Comparison of ENCODE assay signal across 8 cellular contexts in genomic region chr2:117835990-117836760, GRCh38. TPM values are rescaled to one million over a fixed set of nuclear protein-coding genes. Genes with fewer than 3 reads are reported as not detected.
DNase-seq lines count a peak whose midpoint lies in the region; ATAC-seq, FAIRE-seq and TF ChIP-seq lines count a peak whose summit lies in the region.

No MANE protein-coding gene starts in this region.

- no peak overlapping the region; the same call in 1 of the 2 replicates for H3K9ac ChIP-seq in HepG2 (ENCODE audit: insufficient read depth, low read depth, low read length)

- H3K36me3 Mint-ChIP-seq in activated CD4-positive, alpha-beta T cell treated with anti-CD3 and anti-CD28 coated beads, Interleukin-2, amount 10 ng/mL, durations not matched to agents 7 days and 5 days (ENCODE audit: low read depth), result peaks cover 14% of the 10 kb centered on the region

- H2AFZ ChIP-seq in HepG2 (ENCODE audit: low read length), result no peak overlapping the region

- H3K27ac Mint-ChIP-seq in activated CD4-positive, alpha-beta T cell treated with anti-CD3 and anti-CD28 coated beads, Interleukin-2, amount 10 ng/mL, durations not matched to agents 7 days and 5 days, result no peak overlapping the region

- H3K36me3 ChIP-seq in HepG2 (replicated peaks in 1 of 2; ENCODE audit: control insufficient read depth in 1 of 2, insufficient read depth in 2 of 2, low read length in 2 of 2), result peaks cover 3 to 18% of the 10 kb centered on the region in 2 experiments; a peak in 4 of 5 replicates

- peak overlapping the region; percentile 15 for H3K4me3 Mint-ChIP-seq in activated CD4-positive, alpha-beta T cell treated with anti-CD3 and anti-CD28 coated beads, Interleukin-2, amount 10 ng/mL, durations not matched to agents 7 days and 5 days

- H3K27me3 ChIP-seq in HepG2 (ENCODE audit: control insufficient read depth in 1 of 2, insufficient read depth in 2 of 2, low read length in 2 of 2), result no peaks in the 10 kb centered on the region

- in situ Hi-C loops in HepG2 (cut with HindIII; ENCODE audit: extremely low pct_ligation_motif_present, low pct_unique_long_range_greater_than_20kb), result loop anchor here (5.0 kb wide), 1 partner anchor 81 kb away; no protein-coding TSS in a partner anchor

- peak overlapping the region; percentile 73 for H3K4me2 ChIP-seq in HepG2 (ENCODE audit: low read depth, low read length)

- H3K9me3 ChIP-seq in HepG2 (ENCODE audit: low read length), result no peaks in the 10 kb centered on the region

- FAIRE-seq in H54 (lab: Jason Lieb, UNC), result no peak
- FAIRE-seq in HepG2 (lab: Jason Lieb, UNC), result peak; percentile 63

- no peaks in the 10 kb centered on the region for H3K9me3 Mint-ChIP-seq in activated CD4-positive, alpha-beta T cell treated with anti-CD3 and anti-CD28 coated beads, Interleukin-2, amount 10 ng/mL, durations not matched to agents 7 days and 5 days

- no peaks in the 10 kb centered on the region for H3K27me3 Mint-ChIP-seq in activated CD4-positive, alpha-beta T cell treated with anti-CD3 and anti-CD28 coated beads, Interleukin-2, amount 10 ng/mL, durations not matched to agents 7 days and 5 days

- no TSS peak for BruUV-seq in HepG2 (replicated peaks; lab: Mats Ljungman, UMichigan)

- no peaks in the 10 kb centered on the region for H3K79me2 ChIP-seq in HepG2 (ENCODE audit: insufficient read depth, low read length)

- no peaks in the 10 kb centered on the region for H3K4me1 ChIP-seq in HepG2 (ENCODE audit: insufficient read depth, low read length)

- TF ChIP-seq CTCF in NB4 (IDR thresholded peaks at IDR 0.05; ENCODE audit: low read depth, low read length) (peak; percentile 19), HepG2 (CRISPR knock-in tag; IDR thresholded peaks at IDR 0.05) (peak; percentile 80)

- DNase-seq in EL (peak; percentile 81), H54 (ENCODE audit: insufficient read length, low spot score) (peak; percentile 19), NB4 (ENCODE audit: low read depth) (peak; percentile 18), dermis blood vessel endothelial cell (peak; percentile 89), HepG2 (ENCODE audit: low spot score) (peak; percentile 54), SW480 (ENCODE audit: low spot score) (no peak)
- DNase-seq in activated CD4-positive, alpha-beta T cell treated with anti-CD3 and anti-CD28 coated beads, Interleukin-2, amount 10 ng/mL, durations not matched to agents 7 days and 5 days, result peak; percentile 27
- DNase-seq in stimulated activated CD4-positive, alpha-beta T cell treated with anti-CD3 and anti-CD28 coated beads, Interleukin-2, amount 100 ng/mL, for 48 hours, result peak; percentile 49

- H4K20me1 ChIP-seq in HepG2 (ENCODE audit: insufficient read depth, low read length), result no peaks in the 10 kb centered on the region

- TF ChIP-seq POLR2A in H54 (IDR thresholded peaks at IDR 0.05; ENCODE audit: low read depth, low read length) (no peak), NB4 (IDR thresholded peaks at IDR 0.05; ENCODE audit: extremely low read depth, insufficient read length) (no peak), HepG2 (IDR thresholded peaks at IDR 0.05; ENCODE audit: insufficient read depth in 1 of 2, low read depth in 2 of 2, low read length in 2 of 2) (no peak; a peak in 1 of 4 replicates)

- CTCF ChIA-PET in activated CD4-positive, alpha-beta T cell treated with anti-CD3 and anti-CD28 coated beads, Interleukin-2, amount 10 ng/mL, durations not matched to agents 7 days and 5 days (lab: Charles Lee), result interaction anchor here (0.7 to 1.1 kb wide), 2 partner anchors 172 to 993 kb away, joined by 3 read pairs; no protein-coding TSS in a partner anchor
- CTCF ChIA-PET in HepG2 (lab: Yijun Ruan, JAX; ENCODE audit: low intra/inter-chr PET ratio, low total read pairs), result interaction anchor here (1.3 to 2.1 kb wide), 2 partner anchors 81 to 167 kb away, joined by 8 to 14 read pairs; no protein-coding TSS in a partner anchor

- TF ChIP-seq EP300 in HepG2 (IDR thresholded peaks at IDR 0.05; ENCODE audit: low read depth in 2 of 2, low read length in 2 of 2) (no peak), HepG2 (CRISPR knock-in tag; IDR thresholded peaks at IDR 0.05; ENCODE audit: borderline replicate concordance) (no peak)

- WGBS in HepG2 (ENCODE audit: low lambda C conversion rate), result 64% methylated on average over 50 of the region's 53 CpGs

- POLR2A ChIA-PET in activated CD4-positive, alpha-beta T cell treated with anti-CD3 and anti-CD28 coated beads, Interleukin-2, amount 10 ng/mL, durations not matched to agents 7 days and 5 days (lab: Charles Lee), result no interaction called here
- POLR2A ChIA-PET in HepG2 (lab: Yijun Ruan, JAX), result interaction anchor here (1.4 kb wide), 1 partner anchor 10 kb away, joined by 3 read pairs; no protein-coding TSS in a partner anchor

- peak; percentile 80 for TF ChIP-seq RAD21 in HepG2 (CRISPR knock-in tag; IDR thresholded peaks at IDR 0.05)

- intact Hi-C loops in HepG2 (cut with micrococcal nuclease; ENCODE audit: unreplicated experiment), result loop anchor here (1.0 kb wide), 2 partner anchors 81 to 167 kb away; no protein-coding TSS in a partner anchor

- peak; percentile 92 for ATAC-seq in HepG2

- no peak overlapping the region for H3K27ac ChIP-seq in HepG2 (ENCODE audit: extremely low read length, insufficient read depth, low read length)

- H3K4me3 ChIP-seq in NB4 (ENCODE audit: low read depth, low read length) (no peak overlapping the region), HepG2 (replicated peaks in 1 of 3; ENCODE audit: insufficient read depth in 1 of 3, low read depth in 2 of 3, low read length in 3 of 3) (peak overlapping the region in 2 of 3 experiments; percentile 19 to 62; a peak in 3 of 6 replicates)

- no peaks in the 10 kb centered on the region for H3K4me1 Mint-ChIP-seq in activated CD4-positive, alpha-beta T cell treated with anti-CD3 and anti-CD28 coated beads, Interleukin-2, amount 10 ng/mL, durations not matched to agents 7 days and 5 days

TF ChIP-seq in HepG2, 621 proteins besides CTCF, POLR2A, EP300 and RAD21 (continues in another document):
- TF ChIP-seq ZNF746 (CRISPR knock-in tag; IDR thresholded peaks at IDR 0.05) (no peak), GATAD1 (CRISPR knock-in tag; IDR thresholded peaks at IDR 0.05) (0 out of 2 replicates have a peak, but pooled peaks have one; percentile 23), TAF1 (CRISPR knock-in tag; IDR thresholded peaks at IDR 0.05) (no peak), ZNF260 (CRISPR knock-in tag; IDR thresholded peaks at IDR 0.05; ENCODE audit: borderline replicate concordance, low read depth) (no peak), ZNF687 (CRISPR knock-in tag; IDR thresholded peaks at IDR 0.05) (peak; percentile 67), ZBTB38 (CRISPR knock-in tag; IDR thresholded peaks at IDR 0.05) (0 out of 2 replicates have a peak, but pooled peaks have one; percentile 13)

RNA-seq across cellular contexts. Expression of gene DDX18, which starts 21.7 kb away (rescaled TPM):
- 10 to 100 TPM; 80.7 to 93.9 TPM for total RNA-seq in activated CD4-positive, alpha-beta T cell treated with anti-CD3 and anti-CD28 coated beads, Interleukin-2, amount 10 ng/mL, durations not matched to agents 7 days and 5 days
- total RNA-seq in dermis blood vessel endothelial cell (60.8 and 80.4 TPM in 2 replicates), HepG2 (2016; rRNA removed; fragmentation: Illumina TruSeq; extraction: Trizol) (134 and 234 TPM in 2 replicates)
- 11.7 and 13.5 TPM in 2 replicates for total RNA-seq in HepG2 (2016; cell fraction: cytosol; rRNA removed; fragmentation: Illumina TruSeq; extraction: Trizol; ENCODE audit: low read depth)
- 138 and 223 TPM in 2 replicates for total RNA-seq in HepG2 (2016; cell fraction: insoluble cytoplasmic fraction; rRNA removed; fragmentation: Illumina TruSeq; extraction: Trizol)
- total RNA-seq in HepG2 (2016; cell fraction: membrane; rRNA removed; fragmentation: Illumina TruSeq; extraction: Trizol), result 35.5 and 42.7 TPM in 2 replicates
- total RNA-seq in HepG2 (2016; cell fraction: nucleus; rRNA removed; fragmentation: Illumina TruSeq; extraction: Trizol), result 130 and 136 TPM in 2 replicates
- polyA plus RNA-seq in HepG2 (2011; rRNA removed), result 52.2 and 64.0 TPM in 2 replicates
- 22.5 and 26.1 TPM in 2 replicates for polyA plus RNA-seq in HepG2 (2011; cell fraction: cytosol; rRNA removed)
- polyA plus RNA-seq in HepG2 (2011; cell fraction: nucleus; rRNA removed), result 57.8 and 60.7 TPM in 2 replicates
- 52.6 and 75.1 TPM in 2 replicates for polyA plus RNA-seq in HepG2 (2012)
- polyA plus RNA-seq in HepG2 (2016; cell fraction: cytosol; fragmentation: Illumina TruSeq; extraction: Trizol; ENCODE audit: low read depth), result 4.1 and 5.3 TPM in 2 replicates
- 136 and 138 TPM in 2 replicates for polyA plus RNA-seq in HepG2 (2016; cell fraction: insoluble cytoplasmic fraction; fragmentation: Illumina TruSeq; extraction: Trizol; ENCODE audit: low read depth)
- 12.3 and 16.0 TPM in 2 replicates for polyA plus RNA-seq in HepG2 (2016; cell fraction: membrane; fragmentation: Illumina TruSeq; extraction: Trizol; ENCODE audit: low read depth)
- polyA plus RNA-seq in HepG2 (2016; cell fraction: nucleus; fragmentation: Illumina TruSeq; extraction: Trizol; ENCODE audit: insufficient read depth, low read depth), result 69.1 and 76.1 TPM in 2 replicates
- polyA minus RNA-seq in HepG2 (2011; rRNA and poly(A)+ RNA removed; ENCODE audit: low replicate concordance), result 46.4 and 57.7 TPM in 2 replicates
- polyA minus RNA-seq in HepG2 (2011; cell fraction: cytosol; rRNA and poly(A)+ RNA removed), result 39.2 and 41.4 TPM in 2 replicates
- 182 and 201 TPM in 2 replicates for polyA minus RNA-seq in HepG2 (2011; cell fraction: nucleus; rRNA and poly(A)+ RNA removed)
